ENCODE assay signal across 8 cellular contexts in genomic region chr11:66282468-66283455, GRCh38. TPM values are rescaled to one million over a fixed set of nuclear protein-coding genes. Genes with fewer than 3 reads are reported as not detected.
DNase-seq lines count a peak whose midpoint lies in the region; ATAC-seq and TF ChIP-seq lines count a peak whose summit lies in the region.

No MANE protein-coding gene starts in this region.

- WGBS in upper lobe of left lung, 2 donors: 20 to 62% methylated on average over 7 to 26 of the region's 35 CpGs

- H3K4me1 Mint-ChIP-seq in glutamatergic neuron (ENCODE audit: low read depth, unreplicated experiment): peaks cover 36% of the 10 kb centered on the region

- peak in 1 of 4 donors; percentile 21 for TF ChIP-seq POLR2A in upper lobe of left lung (IDR thresholded peaks at IDR 0.05)

- peak overlapping the region; percentile 72 to 85 for H3K27ac Mint-ChIP-seq in activated naive CD4-positive, alpha-beta T cell treated with anti-CD3 and anti-CD28 coated beads, Interleukin-2, amount 50 U/mL, for 72 hours
- H3K27ac Mint-ChIP-seq in glutamatergic neuron (ENCODE audit: unreplicated experiment): peak overlapping the region; percentile 59

- peaks cover 20 to 32% (median 21%) of the 10 kb centered on the region in 4 donors for H3K4me1 ChIP-seq in upper lobe of left lung

- no peaks in the 10 kb centered on the region for H3K9me3 ChIP-seq in upper lobe of left lung

- TF ChIP-seq CTCF in GM12874 (IDR thresholded peaks at IDR 0.05; ENCODE audit: insufficient read depth, low read depth, low read length) (peak; percentile 99), glutamatergic neuron (IDR thresholded peaks at IDR 0.05; ENCODE audit: partially characterized antibody, unreplicated experiment) (peak; percentile 100), upper lobe of left lung (IDR thresholded peaks at IDR 0.05) (peak; percentile 97 to 99 (median 99))

- peak; percentile 79 for ATAC-seq in HG02678 (IDR thresholded peaks at IDR 0.05; ENCODE audit: unreplicated experiment)
- peak; percentile 86 to 89 for ATAC-seq in activated naive CD4-positive, alpha-beta T cell treated with anti-CD3 and anti-CD28 coated beads, Interleukin-2, amount 50 U/mL, for 72 hours
- peak; percentile 94 to 95 for ATAC-seq in upper lobe of left lung (ENCODE audit: low FRiP score in 2 of 2)

- TF ChIP-seq EP300 in upper lobe of left lung (IDR thresholded peaks at IDR 0.05): no peak

- H3K36me3 Mint-ChIP-seq in activated naive CD4-positive, alpha-beta T cell treated with anti-CD3 and anti-CD28 coated beads, Interleukin-2, amount 50 U/mL, for 72 hours: no peaks in the 10 kb centered on the region
- H3K36me3 Mint-ChIP-seq in glutamatergic neuron (ENCODE audit: unreplicated experiment): no peaks in the 10 kb centered on the region

- no peak overlapping the region for H3K4me3 ChIP-seq in upper lobe of left lung

- DNase-seq in NCI-H1417 (lab: John Stamatoyannopoulos, UW): peak; percentile 98 to 99 (median 99)
- peak; percentile 93 for DNase-seq in SKM-1 treated with dmso at 0.1 percent for 144 hours (lab: John Stamatoyannopoulos, UW; ENCODE audit: unreplicated experiment)
- peak; percentile 97 to 100 for DNase-seq in activated naive CD4-positive, alpha-beta T cell treated with anti-CD3 and anti-CD28 coated beads, Interleukin-2, amount 50 U/mL, for 72 hours (ENCODE audit: low spot score in 2 of 2)
- DNase-seq in glutamatergic neuron: peak; percentile 100
- DNase-seq in pons (ENCODE audit: low spot score): peak; percentile 96
- DNase-seq in upper lobe of left lung: peak; percentile 99 to 100

- peak overlapping the region in 1 of 4 donors; percentile 1 for H3K27ac ChIP-seq in upper lobe of left lung

- H3K4me3 Mint-ChIP-seq in glutamatergic neuron (ENCODE audit: unreplicated experiment): peak overlapping the region; percentile 55

- peaks cover 19% of the 10 kb centered on the region for H3K27me3 Mint-ChIP-seq in glutamatergic neuron (ENCODE audit: unreplicated experiment)

- H3K27me3 ChIP-seq in upper lobe of left lung: no peaks in the 10 kb centered on the region

- no peaks in the 10 kb centered on the region for H3K9me3 Mint-ChIP-seq in activated naive CD4-positive, alpha-beta T cell treated with anti-CD3 and anti-CD28 coated beads, Interleukin-2, amount 50 U/mL, for 72 hours
- peaks cover 9% of the 10 kb centered on the region for H3K9me3 Mint-ChIP-seq in glutamatergic neuron (ENCODE audit: unreplicated experiment)

- peaks cover 0 to 26% (median 9%) of the 10 kb centered on the region in 4 donors for H3K36me3 ChIP-seq in upper lobe of left lung

RNA-seq across cellular contexts. Expression of gene CNIH2, which starts 4.8 kb away (rescaled TPM):
- 1 to 10 TPM; 1.7 to 4.5 TPM for total RNA-seq in activated naive CD4-positive, alpha-beta T cell treated with anti-CD3 and anti-CD28 coated beads, Interleukin-2, amount 50 U/mL, for 72 hours
- total RNA-seq in glutamatergic neuron (ENCODE audit: unreplicated experiment) (61.3 TPM), upper lobe of left lung (1 to 10 TPM in 4 of 6 donors, not detected in 2; 1.4 to 2.0 (median 1.6) TPM)

RNA-seq across cellular contexts. Expression of gene YIF1A, which starts 6.2 kb away (rescaled TPM):
- total RNA-seq in activated naive CD4-positive, alpha-beta T cell treated with anti-CD3 and anti-CD28 coated beads, Interleukin-2, amount 50 U/mL, for 72 hours: 10 to 100 TPM; 45.9 to 55.4 TPM
- total RNA-seq in glutamatergic neuron (ENCODE audit: unreplicated experiment) (115 TPM), upper lobe of left lung (100 to 1,000 TPM in 1 of 6 donors, 10 to 100 TPM in 5; 25.1 to 107 (median 68.2) TPM)

RNA-seq across cellular contexts. Expression of gene TMEM151A, which starts 8.9 kb away (rescaled TPM):
- not detected for total RNA-seq in activated naive CD4-positive, alpha-beta T cell treated with anti-CD3 and anti-CD28 coated beads, Interleukin-2, amount 50 U/mL, for 72 hours
- total RNA-seq in glutamatergic neuron (ENCODE audit: unreplicated experiment): 19.2 TPM
- total RNA-seq in upper lobe of left lung: 1 to 10 TPM in 1 of 6 donors, under 1 TPM in 1, not detected in 4; 0.29 to 1.9 TPM

RNA-seq across cellular contexts. Expression of gene RAB1B, which starts 14.3 kb away (rescaled TPM):
- total RNA-seq in activated naive CD4-positive, alpha-beta T cell treated with anti-CD3 and anti-CD28 coated beads, Interleukin-2, amount 50 U/mL, for 72 hours: 100 to 1,000 TPM; 138 to 153 TPM
- 85.4 TPM for total RNA-seq in glutamatergic neuron (ENCODE audit: unreplicated experiment)
- total RNA-seq in upper lobe of left lung: 100 to 1,000 TPM in 5 of 6 donors, 10 to 100 TPM in 1; 34.6 to 173 (median 122) TPM

RNA-seq across cellular contexts. Expression of gene KLC2, which starts 25.3 kb away (rescaled TPM):
- total RNA-seq in activated naive CD4-positive, alpha-beta T cell treated with anti-CD3 and anti-CD28 coated beads, Interleukin-2, amount 50 U/mL, for 72 hours: 10 to 100 TPM; 26.0 to 69.7 TPM
- total RNA-seq in glutamatergic neuron (ENCODE audit: unreplicated experiment) (127 TPM), upper lobe of left lung (10 to 100 TPM; 24.1 to 41.0 (median 34.4) TPM)

Comparison
In these comparisons a context has a peak if more than half of its experiments do, and no peak if none do; other contexts are left out.
1. RNA of gene CNIH2, which starts 4.8 kb away (total RNA-seq): 61.3 TPM in glutamatergic neuron (single experiment); 1.7 to 4.5 TPM in activated naive CD4-positive, alpha-beta T cell treated with anti-CD3 and anti-CD28 coated beads, Interleukin-2, amount 50 U/mL, for 72 hours and 1.4 to 2.0 TPM in upper lobe of left lung; every median in the first group is over 10 times any median in the second.
2. Peak in every context shown above with its lines, with median percentiles within 50 percentile points of each other: CTCF ChIP-seq, ATAC-seq and DNase-seq.